ENCODE assay signal across 10 cellular contexts in the genomic region with DNA sequence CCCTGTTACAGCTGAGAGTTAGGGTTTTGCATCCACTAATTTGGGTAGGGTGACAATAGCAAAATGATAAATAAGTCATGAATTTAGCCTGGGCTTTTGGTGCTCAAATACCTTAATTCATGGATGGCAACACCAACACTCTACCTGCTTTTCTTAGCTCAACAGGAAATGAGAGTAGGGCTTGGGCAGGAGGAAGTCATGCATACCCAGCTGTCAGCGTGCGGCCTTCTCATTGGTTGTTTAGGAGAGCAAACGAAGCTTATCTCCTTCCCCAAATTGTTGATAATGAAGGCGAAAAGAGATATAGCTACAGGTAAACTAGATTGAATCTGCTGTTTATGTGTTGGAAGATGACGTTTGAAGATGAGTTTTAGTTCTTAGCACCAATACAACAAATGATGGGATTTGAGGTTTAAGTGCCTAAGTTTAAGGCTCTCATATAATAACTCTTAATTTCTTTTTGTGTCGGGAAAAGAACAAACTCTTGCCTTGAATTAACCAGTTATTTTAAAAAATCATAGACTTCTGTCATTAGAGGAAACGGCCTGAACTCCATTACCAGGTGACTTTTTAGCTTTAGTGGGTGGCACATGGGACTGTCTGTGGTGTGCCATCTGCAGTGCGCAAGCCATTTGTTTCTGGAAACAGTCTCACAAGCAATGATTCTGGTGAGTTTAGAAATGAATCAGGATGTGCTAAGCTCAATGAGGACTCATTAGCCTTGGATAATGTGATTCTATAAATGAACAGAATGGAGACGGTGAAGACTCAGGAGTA. TPM values are rescaled to one million over a fixed set of nuclear protein-coding genes. Genes with fewer than 3 reads are reported as not detected.
DNase-seq lines count a peak whose midpoint lies in the region; ATAC-seq and TF ChIP-seq lines count a peak whose summit lies in the region.
"Had no signal": no experiment of that assay in that cellular context is flagged by ENCODE, and none has a peak within 500 bp of the region (broad histone marks: within the 10 kb centered on the region; RNA-seq: fewer than 3 reads in every experiment).

No MANE protein-coding gene starts in this region.

- ATAC-seq in GM19351 (IDR thresholded peaks at IDR 0.05; ENCODE audit: unreplicated experiment) (peak; percentile 72), HG03175 (IDR thresholded peaks at IDR 0.05; ENCODE audit: unreplicated experiment) (peak; percentile 77)

- H3K4me1 ChIP-seq in right atrium auricular region, result peaks cover 0 to 31% of the 10 kb centered on the region in 2 donors

- H3K27ac ChIP-seq in right atrium auricular region, result no peak overlapping the region

- H3K27me3 ChIP-seq in right atrium auricular region, result no peaks in the 10 kb centered on the region

- TF ChIP-seq CTCF in right atrium auricular region (IDR thresholded peaks at IDR 0.05), result no peak

- no peak overlapping the region for H3K4me3 ChIP-seq in right atrium auricular region

- DNase-seq in Ammon's horn (ENCODE audit: low spot score), result peak; percentile 51
- peak; percentile 49 for DNase-seq in activated naive CD4-positive, alpha-beta T cell treated with Interleukin-2 at 50 U/mL for 16 hours
- DNase-seq in mesenteric fat pad (ENCODE audit: low spot score), result no peak
- no peak for DNase-seq in right atrium auricular region (ENCODE audit: low spot score)
- no peak for DNase-seq in NCI-H524 (lab: John Stamatoyannopoulos, UW)
- no peak for DNase-seq in ACHN
- DNase-seq: IMR-90, T-helper 9 cell had no signal

- H3K36me3 ChIP-seq in right atrium auricular region, result no peaks in the 10 kb centered on the region

- H3K9me3 ChIP-seq in right atrium auricular region, result no peaks in the 10 kb centered on the region

- in situ Hi-C loops in ACHN (cut with HindIII; ENCODE audit: low pct_ligation_motif_present, low pct_unique_long_range_greater_than_20kb, low sequenced_read_pairs), result no loop called here

RNA-seq across cellular contexts. Expression of gene MAP4K4, which starts 19.7 kb away (rescaled TPM):
- total RNA-seq in mesenteric fat pad, result 117 TPM
- total RNA-seq in right atrium auricular region, result 10 to 100 TPM; 47.5 to 50.4 TPM

Comparison
In these comparisons a context has a peak if more than half of its experiments do, and no peak if none do; other contexts are left out.
1. DNase-seq: peak in Ammon's horn (single experiment) and activated naive CD4-positive, alpha-beta T cell treated with Interleukin-2 at 50 U/mL for 16 hours (single experiment); none in mesenteric fat pad (single experiment), right atrium auricular region (single experiment), NCI-H524 (0 of 2) and ACHN (single experiment).